ENCODE assay signal across 9 cellular contexts in the genomic region with DNA sequence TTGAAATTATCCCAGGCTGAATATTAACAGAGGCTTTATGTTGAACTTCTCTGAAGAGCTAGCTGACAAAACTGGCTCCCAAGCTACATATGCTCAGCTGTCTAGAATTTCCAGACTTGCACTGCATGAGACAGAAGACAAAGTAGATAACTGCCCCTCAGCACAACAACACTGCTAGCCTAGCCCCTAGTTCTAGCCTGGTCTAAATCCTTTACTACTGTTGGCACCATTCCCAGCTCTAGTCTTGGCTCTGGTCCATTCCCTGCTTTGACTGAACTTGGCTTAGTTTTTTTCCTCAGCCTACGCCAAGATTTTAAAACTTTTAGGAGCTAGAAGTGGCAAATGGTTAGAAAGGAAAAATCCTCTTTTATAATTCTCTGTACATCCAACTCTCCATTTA. TPM values are rescaled to one million over a fixed set of nuclear protein-coding genes. Genes with fewer than 3 reads are reported as not detected.
A peak's percentile ranks its signal among the peaks of the same experiment; 100 is the strongest.
DNase-seq lines count a peak whose midpoint lies in the region; ATAC-seq and TF ChIP-seq lines count a peak whose summit lies in the region.
"Had no signal": no experiment of that assay in that cellular context is flagged by ENCODE, and none has a peak within 500 bp of the region (broad histone marks: within the 10 kb centered on the region; RNA-seq: fewer than 3 reads in every experiment).

No MANE protein-coding gene starts in this region.

- H4K20me1 ChIP-seq in H9 (ENCODE audit: control insufficient read depth, insufficient read depth, insufficient read length): no peaks in the 10 kb centered on the region

- CTCF ChIA-PET in HEK293 (lab: Yijun Ruan, JAX): interaction anchor here (0.7 to 1.6 kb wide), 2 partner anchors 50 to 202 kb away, joined by 3 to 4 read pairs; no protein-coding TSS in a partner anchor

- intact Hi-C loops in left cardiac atrium (cut with DNase I): no loop called here

- H3K23ac ChIP-seq in H9 (ENCODE audit: insufficient read length, low read depth, low read length): no peak overlapping the region

- WGBS in H9 (ENCODE audit: extremely low coverage, insufficient read length, low lambda C conversion rate): no CpG with 5 or more reads among the region's 1 CpG

- H3K56ac ChIP-seq in H9 (ENCODE audit: insufficient read length, low read depth, low read length): no peak overlapping the region

- H3K4me3 Mint-ChIP-seq in H9: no peak overlapping the region
- H3K4me3 Mint-ChIP-seq: activated T-helper 1 cell treated with anti-CD3 and anti-CD28 coated beads, Interleukin-12 subunit alpha, Interleukin-12 subunit beta, Interleukin-2, Interleukin-4 antibody, amounts not matched to agents 30 ng/mL and 10 ng/mL and 1 ng/mL, durations not matched to agents 14 hours and 24 hours and 36 hours had no signal

- H2AFZ ChIP-seq in H9 (ENCODE audit: low read length): no peak overlapping the region
- H2AFZ ChIP-seq: PC-9 had no signal

- H3K18ac ChIP-seq in H9 (ENCODE audit: insufficient read length, low read depth, low read length): no peak overlapping the region

- POLR2A ChIA-PET in HEK293 (lab: Yijun Ruan, JAX): no interaction called here

- no peak overlapping the region for H3K4ac ChIP-seq in H9 (ENCODE audit: low read depth, low read length)

- ATAC-seq in left cardiac atrium (peak; percentile 70 to 77), thoracic aorta (ENCODE audit: insufficient number of reproducible peaks, low FRiP score, low read depth) (no peak), GM21717 (IDR thresholded peaks at IDR 0.05; ENCODE audit: unreplicated experiment) (no peak)

- H3K23me2 ChIP-seq in H9 (ENCODE audit: insufficient read length, low read depth, low read length, poor library complexity, severe bottlenecking): no peaks in the 10 kb centered on the region

- no peak overlapping the region for H3K14ac ChIP-seq in H9 (ENCODE audit: insufficient read depth, low read length)

- H3K9me3 ChIP-seq in HEK293 (ENCODE audit: control insufficient read depth, insufficient read depth, low read depth, low read length): no peaks in the 10 kb centered on the region
- H3K9me3 ChIP-seq in thoracic aorta: no peaks in the 10 kb centered on the region
- H3K9me3 ChIP-seq in H9 (ENCODE audit: control insufficient read depth, low read depth, low read length): peaks cover 24% of the 10 kb centered on the region

- peaks cover 0 to 2% (median 0%) of the 10 kb centered on the region in 3 experiments; a peak in 1 of 7 replicates for H3K36me3 Mint-ChIP-seq in H9 (ENCODE audit: insufficient read depth in 1 of 3, low read depth in 3 of 3)

- H3K27ac ChIP-seq in HEK293 (ENCODE audit: extremely low read depth, low read depth, low read length) (peak overlapping the region; percentile 19; the same call in 1 of the 2 replicates), thoracic aorta (no peak overlapping the region), H9 (ENCODE audit: insufficient read length, low read depth, low read length) (no peak overlapping the region)
- H3K27ac ChIP-seq: PC-9 had no signal

- H3K4me3 ChIP-seq in HEK293 (ENCODE audit: low read depth, low read length) (no peak overlapping the region), thoracic aorta (no peak overlapping the region)
- H3K4me3 ChIP-seq: PC-9 had no signal

- no peak overlapping the region for H2BK12ac ChIP-seq in H9 (ENCODE audit: insufficient read length, low read depth, low read length)

- peaks cover 53 to 62% of the 10 kb centered on the region in 2 experiments for H3K9me3 Mint-ChIP-seq in H9
- H3K9me3 Mint-ChIP-seq: activated T-helper 1 cell treated with anti-CD3 and anti-CD28 coated beads, Interleukin-12 subunit alpha, Interleukin-12 subunit beta, Interleukin-2, Interleukin-4 antibody, amounts not matched to agents 30 ng/mL and 10 ng/mL and 1 ng/mL, durations not matched to agents 14 hours and 24 hours and 36 hours had no signal

- H3K27me3 ChIP-seq in thoracic aorta (replicated peaks; ENCODE audit: insufficient read depth) (no peaks in the 10 kb centered on the region), H9 (ENCODE audit: insufficient read depth, low read length) (no peaks in the 10 kb centered on the region)

- no peaks in the 10 kb centered on the region for H3K36me3 ChIP-seq in HEK293 (ENCODE audit: control insufficient read depth in 2 of 2, insufficient read depth in 1 of 2, low read length in 2 of 2)
- no peaks in the 10 kb centered on the region for H3K36me3 ChIP-seq in thoracic aorta

- H3K79me1 ChIP-seq in H9 (ENCODE audit: insufficient read depth, low read depth, low read length, poor library complexity, severe bottlenecking): no peaks in the 10 kb centered on the region

- no peaks in the 10 kb centered on the region for H3K79me2 ChIP-seq in H9 (ENCODE audit: insufficient read depth, low read length)

- no peak overlapping the region for H2BK5ac ChIP-seq in H9 (ENCODE audit: insufficient read length, low read length)

- H3K27ac Mint-ChIP-seq in H9: no peak overlapping the region
- H3K27ac Mint-ChIP-seq: activated T-helper 1 cell treated with anti-CD3 and anti-CD28 coated beads, Interleukin-12 subunit alpha, Interleukin-12 subunit beta, Interleukin-2, Interleukin-4 antibody, amounts not matched to agents 30 ng/mL and 10 ng/mL and 1 ng/mL, durations not matched to agents 14 hours and 24 hours and 36 hours had no signal

- H4K91ac ChIP-seq in H9 (ENCODE audit: insufficient read length, low read depth, low read length): no peak overlapping the region

- H3T11ph ChIP-seq in H9 (ENCODE audit: low read length): no peak overlapping the region

- DNase-seq in T1000 (lab: John Stamatoyannopoulos, UW) (peak; percentile 1), left cardiac atrium (peak; percentile 77), thoracic aorta (ENCODE audit: low spot score) (peak; percentile 8), H9 (no peak)
- no peak for DNase-seq in stimulated activated CD4-positive, alpha-beta T cell treated with anti-CD3 and anti-CD28 coated beads, Interleukin-2, amount 100 ng/mL, for 48 hours

- H3K27me3 Mint-ChIP-seq in H9 (ENCODE audit: low read depth): peaks cover 2% of the 10 kb centered on the region; the same call in 1 of the 2 replicates

- no peak overlapping the region for H2BK15ac ChIP-seq in H9 (ENCODE audit: low read depth, low read length)

- no peak overlapping the region for H3K4me2 ChIP-seq in H9 (ENCODE audit: insufficient read depth, insufficient read length, low read length)
- H3K4me2 ChIP-seq: PC-9 had no signal

- H4K8ac ChIP-seq in H9 (replicated peaks; ENCODE audit: insufficient read length, low read depth, low read length): no peak overlapping the region

- H2AK5ac ChIP-seq in H9 (ENCODE audit: insufficient read length, low read length): no peak overlapping the region

- H3K4me1 Mint-ChIP-seq in H9: no peaks in the 10 kb centered on the region

- no peak overlapping the region for H2BK120ac ChIP-seq in H9 (ENCODE audit: low read depth, low read length, poor library complexity, severe bottlenecking)

- no peak overlapping the region for H2BK20ac ChIP-seq in H9 (ENCODE audit: low read depth, low read length, poor library complexity, severe bottlenecking)

- H3K4me1 ChIP-seq in HEK293 (ENCODE audit: control insufficient read depth, insufficient read depth, low read length) (peaks cover 14% of the 10 kb centered on the region), thoracic aorta (ENCODE audit: control insufficient read depth in 1 of 2, low read depth in 2 of 2) (no peaks in the 10 kb centered on the region), H9 (ENCODE audit: insufficient read depth, low read length) (no peaks in the 10 kb centered on the region)

- no peak overlapping the region for H4K5ac ChIP-seq in H9 (ENCODE audit: insufficient read length, low read depth, low read length)

- TF ChIP-seq CTCF in HEK293 (tag by site-specific recombination; IDR thresholded peaks at IDR 0.05): no peak
- no peak for TF ChIP-seq CTCF in thoracic aorta (IDR thresholded peaks at IDR 0.05)
- no peak for TF ChIP-seq CTCF in H9 (conservative IDR thresholded peaks at IDR 0.05)

- no peak overlapping the region for H3K9ac ChIP-seq in H9 (ENCODE audit: extremely low read depth, insufficient read length, low read length)

TF ChIP-seq in HEK293, 187 proteins besides CTCF, POLR2A, EP300 and RAD21:
- TF ChIP-seq ZXDB (tag by site-specific recombination; IDR thresholded peaks at IDR 0.05) (peak; percentile 45; the same call in 1 of the 2 replicates), ZNF211 (tag by site-specific recombination; IDR thresholded peaks at IDR 0.05; ENCODE audit: low read depth) (no peak), ZNF660 (tag by site-specific recombination; IDR thresholded peaks at IDR 0.05) (peak; percentile 38; the same call in 1 of the 2 replicates), TRIM28 (IDR thresholded peaks at IDR 0.05; ENCODE audit: borderline replicate concordance, low read length) (peak; percentile 94), SP7 (tag by site-specific recombination; IDR thresholded peaks at IDR 0.05) (no peak), ZBTB17 (tag by site-specific recombination; IDR thresholded peaks at IDR 0.05) (0 out of 2 replicates have a peak, but pooled peaks have one; percentile 15)
- TF ChIP-seq, protein P1, sequence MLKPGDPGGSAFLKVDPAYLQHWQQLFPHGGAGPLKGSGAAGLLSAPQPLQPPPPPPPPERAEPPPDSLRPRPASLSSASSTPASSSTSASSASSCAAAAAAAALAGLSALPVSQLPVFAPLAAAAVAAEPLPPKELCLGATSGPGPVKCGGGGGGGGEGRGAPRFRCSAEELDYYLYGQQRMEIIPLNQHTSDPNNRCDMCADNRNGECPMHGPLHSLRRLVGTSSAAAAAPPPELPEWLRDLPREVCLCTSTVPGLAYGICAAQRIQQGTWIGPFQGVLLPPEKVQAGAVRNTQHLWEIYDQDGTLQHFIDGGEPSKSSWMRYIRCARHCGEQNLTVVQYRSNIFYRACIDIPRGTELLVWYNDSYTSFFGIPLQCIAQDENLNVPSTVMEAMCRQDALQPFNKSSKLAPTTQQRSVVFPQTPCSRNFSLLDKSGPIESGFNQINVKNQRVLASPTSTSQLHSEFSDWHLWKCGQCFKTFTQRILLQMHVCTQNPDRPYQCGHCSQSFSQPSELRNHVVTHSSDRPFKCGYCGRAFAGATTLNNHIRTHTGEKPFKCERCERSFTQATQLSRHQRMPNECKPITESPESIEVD (tag by site-specific recombination; IDR thresholded peaks at IDR 0.05): peak; percentile 73

RNA-seq across cellular contexts. Expression of a gene that starts 7.6 kb away (rescaled TPM):
- total RNA-seq in left cardiac atrium: 1 to 10 TPM; 3.1 to 5.7 TPM
- total RNA-seq in thoracic aorta: 1 to 10 TPM; 5.0 to 5.9 TPM
- 1.0 and 1.5 TPM in 2 replicates for total RNA-seq in H9 (2021)

RNA-seq across cellular contexts. Expression of a gene that starts 57.9 kb away (rescaled TPM):
- total RNA-seq in left cardiac atrium: 10 to 100 TPM; 31.1 to 33.0 TPM
- total RNA-seq in thoracic aorta: 10 to 100 TPM; 24.0 to 35.6 TPM
- total RNA-seq in H9 (2021): 31.8 and 32.3 TPM in 2 replicates

Comparison
In these comparisons a context has a peak if more than half of its experiments do, and no peak if none do; other contexts are left out.
1. DNase-seq: peak in T1000 (single experiment), left cardiac atrium (single experiment) and thoracic aorta (single experiment); none in stimulated activated CD4-positive, alpha-beta T cell treated with anti-CD3 and anti-CD28 coated beads, Interleukin-2, amount 100 ng/mL, for 48 hours (0 of 2) and H9 (single experiment).
2. ATAC-seq: peak in left cardiac atrium (2 of 2); none in thoracic aorta (single experiment) and GM21717 (single experiment).